ENCODE assay signal across 1 cellular context in genomic region chr3:27345959-27346865, GRCh38.
TF ChIP-seq lines count a peak whose summit lies in the region.

No MANE protein-coding gene starts in this region.

TF ChIP-seq in SK-N-SH, 30 proteins besides CTCF, POLR2A, EP300 and RAD21 (continued from another document):
- no peak for TF ChIP-seq USF2 (IDR thresholded peaks at IDR 0.05; ENCODE audit: borderline replicate concordance, low read depth, low read length)
- no peak for TF ChIP-seq RXRA (IDR thresholded peaks at IDR 0.05; ENCODE audit: borderline replicate concordance, low read depth)
- TF ChIP-seq PBX3 (IDR thresholded peaks at IDR 0.05) = no peak
- TF ChIP-seq GATA2 (CRISPR knock-in tag; IDR thresholded peaks at IDR 0.05) = no peak
- no peak for TF ChIP-seq POLR2AphosphoS5 (IDR thresholded peaks at IDR 0.05; ENCODE audit: low read depth, low read length)
